1 cellular context compared by ENCODE assay signal in the genomic region with DNA sequence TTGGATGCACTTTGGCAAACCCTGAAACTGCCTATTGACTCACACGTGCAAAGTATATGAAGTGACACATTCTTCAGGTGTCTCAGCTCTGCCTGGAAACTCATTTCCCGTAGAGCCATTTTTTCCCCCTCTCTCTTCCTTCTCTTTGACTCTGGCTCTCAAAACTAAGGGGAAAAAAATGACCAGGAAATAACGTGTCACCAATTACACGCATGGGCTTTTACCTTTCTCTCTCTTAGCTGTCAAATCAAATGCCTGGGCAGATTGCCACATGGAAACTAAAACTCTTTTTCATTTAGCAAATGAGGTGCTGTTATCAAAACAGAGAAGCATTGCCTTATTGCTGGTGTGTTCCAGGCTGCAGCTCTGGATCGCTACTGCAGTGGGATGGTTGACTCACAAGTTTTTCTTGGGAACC.
TF ChIP-seq lines count a peak whose summit lies in the region.

No MANE protein-coding gene starts in this region.

TF ChIP-seq in SK-N-SH treated with all-trans-retinoic acid at 6 μM for 48 hours, 23 proteins besides CTCF, POLR2A, EP300 and RAD21 (continued from another document):
- TF ChIP-seq, protein P1, sequence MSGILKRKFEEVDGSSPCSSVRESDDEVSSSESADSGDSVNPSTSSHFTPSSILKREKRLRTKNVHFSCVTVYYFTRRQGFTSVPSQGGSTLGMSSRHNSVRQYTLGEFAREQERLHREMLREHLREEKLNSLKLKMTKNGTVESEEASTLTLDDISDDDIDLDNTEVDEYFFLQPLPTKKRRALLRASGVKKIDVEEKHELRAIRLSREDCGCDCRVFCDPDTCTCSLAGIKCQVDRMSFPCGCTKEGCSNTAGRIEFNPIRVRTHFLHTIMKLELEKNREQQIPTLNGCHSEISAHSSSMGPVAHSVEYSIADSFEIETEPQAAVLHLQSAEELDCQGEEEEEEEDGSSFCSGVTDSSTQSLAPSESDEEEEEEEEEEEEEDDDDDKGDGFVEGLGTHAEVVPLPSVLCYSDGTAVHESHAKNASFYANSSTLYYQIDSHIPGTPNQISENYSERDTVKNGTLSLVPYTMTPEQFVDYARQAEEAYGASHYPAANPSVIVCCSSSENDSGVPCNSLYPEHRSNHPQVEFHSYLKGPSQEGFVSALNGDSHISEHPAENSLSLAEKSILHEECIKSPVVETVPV (CRISPR knock-in tag; IDR thresholded peaks at IDR 0.05), result no peak
- TF ChIP-seq ZC3H10 (CRISPR knock-in tag; IDR thresholded peaks at IDR 0.05) (no peak), TCF4 (CRISPR knock-in tag; IDR thresholded peaks at IDR 0.05; ENCODE audit: borderline replicate concordance) (no peak)
